ENCODE assay signal across 20 cellular contexts in genomic region chr3:160098946-160099626, GRCh38.
DNase-seq lines count a peak whose midpoint lies in the region; ATAC-seq, FAIRE-seq and TF ChIP-seq lines count a peak whose summit lies in the region.
"Had no signal": no experiment of that assay in that cellular context is flagged by ENCODE, and none has a peak within 500 bp of the region (broad histone marks: within the 10 kb centered on the region; RNA-seq: fewer than 3 reads in every experiment).

No MANE protein-coding gene starts in this region.

- 4% methylated on average over 3 of the region's 3 CpGs for WGBS in HepG2 (ENCODE audit: low lambda C conversion rate)
- WGBS in right lobe of liver (ENCODE audit: insufficient coverage, low coverage, low lambda C conversion rate, missing lambda C conversion rate), result 37% methylated on average over 3 of the region's 3 CpGs

- DNase-seq in HepG2 (ENCODE audit: low spot score) (no peak), right lobe of liver (no peak), glomerular visceral epithelial cell (ENCODE audit: extremely low spot score) (peak; percentile 20), renal cortical epithelial cell (ENCODE audit: low read depth) (peak; percentile 82), SHP77 treated with DMSO at 0.1 percent for 48 hours (lab: John Stamatoyannopoulos, UW) (no peak)
- DNase-seq: 8988T; Calu3; CD8-positive, alpha-beta T cell; HFFc6; Kasumi-1; MG63; NCI-H1092; NCI-H146; NCI-H2081 treated with DMSO at 0.1 percent for 48 hours; OCI-M1; SIG-M5 had no signal

- no peak for TF ChIP-seq RAD21 in HepG2 (CRISPR knock-in tag; IDR thresholded peaks at IDR 0.05)

- no peaks in the 10 kb centered on the region for H4K20me1 ChIP-seq in HepG2 (ENCODE audit: insufficient read depth, low read length)

- BruUV-seq in HepG2 (replicated peaks; lab: Mats Ljungman, UMichigan), result no TSS peak

- H3K36me3 ChIP-seq in HepG2 (replicated peaks in 1 of 2; ENCODE audit: control insufficient read depth in 1 of 2, insufficient read depth in 2 of 2, low read length in 2 of 2) (no peaks in the 10 kb centered on the region), right lobe of liver (no peaks in the 10 kb centered on the region)
- H3K36me3 ChIP-seq: MG63 had no signal

- H3K4me3 ChIP-seq in HepG2 (replicated peaks in 1 of 3; ENCODE audit: insufficient read depth in 1 of 3, low read depth in 2 of 3, low read length in 3 of 3) (no peak overlapping the region), right lobe of liver (no peak overlapping the region)
- H3K4me3 ChIP-seq: MG63 had no signal

- H3K9me3 ChIP-seq in HepG2 (ENCODE audit: low read length) (no peaks in the 10 kb centered on the region), right lobe of liver (no peaks in the 10 kb centered on the region)
- H3K9me3 ChIP-seq: MG63 had no signal

- H3K27ac ChIP-seq in HepG2 (ENCODE audit: extremely low read length, insufficient read depth, low read length) (no peak overlapping the region), right lobe of liver (no peak overlapping the region)

- TF ChIP-seq POLR2A in HepG2 (IDR thresholded peaks at IDR 0.05; ENCODE audit: insufficient read depth in 1 of 2, low read depth in 2 of 2, low read length in 2 of 2) (no peak), right lobe of liver (IDR thresholded peaks at IDR 0.05) (no peak)

- TF ChIP-seq EP300 in HepG2 (IDR thresholded peaks at IDR 0.05; ENCODE audit: low read depth in 2 of 2, low read length in 2 of 2) (no peak), HepG2 (CRISPR knock-in tag; IDR thresholded peaks at IDR 0.05; ENCODE audit: borderline replicate concordance) (no peak)

- in situ Hi-C loops in HepG2 (cut with HindIII; ENCODE audit: extremely low pct_ligation_motif_present, low pct_unique_long_range_greater_than_20kb), result no loop called here

- H2AFZ ChIP-seq in HepG2 (ENCODE audit: low read length), result no peak overlapping the region

- intact Hi-C loops in HepG2 (cut with micrococcal nuclease; ENCODE audit: unreplicated experiment) (no loop called here), right lobe of liver (cut with DNase I) (no loop called here)

- CTCF ChIA-PET in HepG2 (lab: Yijun Ruan, JAX; ENCODE audit: low intra/inter-chr PET ratio, low total read pairs), result no interaction called here

- H3K4me1 ChIP-seq in HepG2 (ENCODE audit: insufficient read depth, low read length), result peaks cover 26% of the 10 kb centered on the region
- H3K4me1 ChIP-seq in right lobe of liver, result peaks cover 0 to 3% (median 0%) of the 10 kb centered on the region in 4 donors

- no peak overlapping the region for H3K9ac ChIP-seq in HepG2 (ENCODE audit: insufficient read depth, low read depth, low read length)

- H3K4me2 ChIP-seq in HepG2 (ENCODE audit: low read depth, low read length), result peak overlapping the region; percentile 18; the same call in 1 of the 2 replicates

- TF ChIP-seq CTCF in HepG2 (CRISPR knock-in tag; IDR thresholded peaks at IDR 0.05) (no peak), right lobe of liver (IDR thresholded peaks at IDR 0.05) (no peak)

- POLR2A ChIA-PET in HepG2 (lab: Yijun Ruan, JAX), result interaction anchor here (0.9 to 1.6 kb wide), 2 partner anchors 8 to 10 kb away, joined by 3 to 5 read pairs; no protein-coding TSS in a partner anchor

- H3K27me3 ChIP-seq in HepG2 (ENCODE audit: control insufficient read depth in 1 of 2, insufficient read depth in 2 of 2, low read length in 2 of 2), result no peaks in the 10 kb centered on the region; a peak in 1 of 5 replicates
- no peaks in the 10 kb centered on the region for H3K27me3 ChIP-seq in right lobe of liver
- H3K27me3 ChIP-seq: MG63 had no signal

- no peaks in the 10 kb centered on the region for H3K79me2 ChIP-seq in HepG2 (ENCODE audit: insufficient read depth, low read length)

- no peak for FAIRE-seq in HepG2 (lab: Jason Lieb, UNC)
- FAIRE-seq: H54 had no signal

- no peak for ATAC-seq in HepG2
- no peak for ATAC-seq in right lobe of liver
- peak; percentile 42 for ATAC-seq in HG03354 (IDR thresholded peaks at IDR 0.05; ENCODE audit: poor library complexity, severe bottlenecking, unreplicated experiment)
- ATAC-seq in GM21360 (IDR thresholded peaks at IDR 0.05; ENCODE audit: unreplicated experiment), result no peak
- no peak for ATAC-seq in GM19023 (IDR thresholded peaks at IDR 0.05; ENCODE audit: unreplicated experiment)
- ATAC-seq: CD8-positive, alpha-beta T cell had no signal

TF ChIP-seq in HepG2, 621 proteins besides CTCF, POLR2A, EP300 and RAD21:
- TF ChIP-seq ZMYM4 (CRISPR knock-in tag; IDR thresholded peaks at IDR 0.05), result no peak
- TF ChIP-seq STAT5B (CRISPR knock-in tag; IDR thresholded peaks at IDR 0.05), result no peak
- no peak for TF ChIP-seq TSC22D2 (CRISPR knock-in tag; IDR thresholded peaks at IDR 0.05; ENCODE audit: borderline replicate concordance)
- no peak for TF ChIP-seq CHD4 (IDR thresholded peaks at IDR 0.05; ENCODE audit: borderline replicate concordance, low read length)
- no peak for TF ChIP-seq ZNF549 (CRISPR knock-in tag; IDR thresholded peaks at IDR 0.05)
- no peak for TF ChIP-seq ZNF747 (CRISPR knock-in tag; IDR thresholded peaks at IDR 0.05; ENCODE audit: borderline replicate concordance)
- TF ChIP-seq ZNF670 (CRISPR knock-in tag; IDR thresholded peaks at IDR 0.05; ENCODE audit: borderline replicate concordance), result no peak
- no peak for TF ChIP-seq NR2F6 (IDR thresholded peaks at IDR 0.05)
- TF ChIP-seq NR2F6 (CRISPR knock-in tag; IDR thresholded peaks at IDR 0.05), result no peak
- TF ChIP-seq ATAD3A (CRISPR knock-in tag; IDR thresholded peaks at IDR 0.05), result no peak
- no peak for TF ChIP-seq ZBTB8A (CRISPR knock-in tag; IDR thresholded peaks at IDR 0.05; ENCODE audit: borderline replicate concordance, low read depth)
- TF ChIP-seq ZUFSP (CRISPR knock-in tag; IDR thresholded peaks at IDR 0.05; ENCODE audit: borderline replicate concordance), result no peak
- no peak for TF ChIP-seq ZNF24 (IDR thresholded peaks at IDR 0.05)
- no peak for TF ChIP-seq NFE2L2 (IDR thresholded peaks at IDR 0.05; ENCODE audit: low read length)
- no peak for TF ChIP-seq SIN3B (IDR thresholded peaks at IDR 0.05; ENCODE audit: low read length)
- TF ChIP-seq ZNF441 (CRISPR knock-in tag; IDR thresholded peaks at IDR 0.05; ENCODE audit: borderline replicate concordance), result no peak
- no peak for TF ChIP-seq NCOA5 (CRISPR knock-in tag; IDR thresholded peaks at IDR 0.05)
- no peak for TF ChIP-seq ZNF7 (CRISPR knock-in tag; IDR thresholded peaks at IDR 0.05)
- no peak for TF ChIP-seq ZFAT (CRISPR knock-in tag; conservative IDR thresholded peaks at IDR 0.05)
- TF ChIP-seq SIN3A (IDR thresholded peaks at IDR 0.05; ENCODE audit: borderline replicate concordance, low read depth, low read length), result no peak
- TF ChIP-seq BRF2 (CRISPR knock-in tag; IDR thresholded peaks at IDR 0.05), result no peak

Comparison
In these comparisons a context has a peak if more than half of its experiments do, and no peak if none do; other contexts are left out.
1. DNase-seq: peak in glomerular visceral epithelial cell (single experiment) and renal cortical epithelial cell (single experiment); none in HepG2 (single experiment), right lobe of liver (0 of 3) and SHP77 treated with DMSO at 0.1 percent for 48 hours (single experiment).